In genomic region chr9:99221266-99221622, GRCh38 we compare ENCODE assay signal across 8 cellular contexts. TPM values are rescaled to one million over a fixed set of nuclear protein-coding genes. Genes with fewer than 3 reads are reported as not detected.
DNase-seq lines count a peak whose midpoint lies in the region; ATAC-seq and TF ChIP-seq lines count a peak whose summit lies in the region.

No MANE protein-coding gene starts in this region.

- intact Hi-C loops in activated CD8-positive, alpha-beta T cell treated with anti-CD3 and anti-CD28 coated beads for 36 hours (cut with micrococcal nuclease), result loop anchor here (5.0 kb wide), 1 partner anchor 39 kb away; no protein-coding TSS in a partner anchor

- H3K27me3 Mint-ChIP-seq in activated naive CD4-positive, alpha-beta T cell treated with anti-CD3 and anti-CD28 coated beads, Interleukin-2, amount 50 U/mL, for 24 hours, result no peaks in the 10 kb centered on the region
- H3K27me3 Mint-ChIP-seq in activated CD8-positive, alpha-beta T cell treated with anti-CD3 and anti-CD28 coated beads for 36 hours, result no peaks in the 10 kb centered on the region

- H3K36me3 Mint-ChIP-seq in activated naive CD4-positive, alpha-beta T cell treated with anti-CD3 and anti-CD28 coated beads, Interleukin-2, amount 50 U/mL, for 24 hours, result peaks cover 38% of the 10 kb centered on the region
- peaks cover 59% of the 10 kb centered on the region for H3K36me3 Mint-ChIP-seq in activated CD8-positive, alpha-beta T cell treated with anti-CD3 and anti-CD28 coated beads for 36 hours (ENCODE audit: low read depth)

- no peak for ATAC-seq in activated CD8-positive, alpha-beta T cell treated with anti-CD3 and anti-CD28 coated beads for 36 hours
- ATAC-seq in GM19467 (IDR thresholded peaks at IDR 0.05; ENCODE audit: unreplicated experiment), result no peak

- peak overlapping the region; percentile 93 for H3K4me3 ChIP-seq in iPS-18c (ENCODE audit: insufficient read depth, low read depth, low read length)

- peak overlapping the region; percentile 93 for H3K27ac ChIP-seq in temporal lobe (ENCODE audit: low read depth, low read length)

- DNase-seq in activated naive CD4-positive, alpha-beta T cell (lab: John Stamatoyannopoulos, UW), result no peak
- DNase-seq in activated CD8-positive, alpha-beta T cell treated with anti-CD3 and anti-CD28 coated beads for 36 hours, result no peak
- no peak for DNase-seq in NCI-H2107 treated with DMSO at 0.1 percent for 48 hours (lab: John Stamatoyannopoulos, UW; ENCODE audit: unreplicated experiment)
- DNase-seq in amniotic stem cell (lab: John Stamatoyannopoulos, UW), result no peak

- no peaks in the 10 kb centered on the region for H3K9me3 Mint-ChIP-seq in activated naive CD4-positive, alpha-beta T cell treated with anti-CD3 and anti-CD28 coated beads, Interleukin-2, amount 50 U/mL, for 24 hours
- H3K9me3 Mint-ChIP-seq in activated CD8-positive, alpha-beta T cell treated with anti-CD3 and anti-CD28 coated beads for 36 hours, result no peaks in the 10 kb centered on the region

- TF ChIP-seq CTCF in activated CD8-positive, alpha-beta T cell treated with anti-CD3 and anti-CD28 coated beads for 36 hours (IDR thresholded peaks at IDR 0.05), result no peak

- CTCF ChIA-PET in activated CD8-positive, alpha-beta T cell treated with anti-CD3 and anti-CD28 coated beads for 36 hours (lab: Charles Lee), result interaction anchor here (0.6 to 5.8 kb wide), 5 partner anchors 11 to 58 kb away, joined by 3 to 72 read pairs (median 7); no protein-coding TSS in a partner anchor

- H3K4me3 Mint-ChIP-seq in activated naive CD4-positive, alpha-beta T cell treated with anti-CD3 and anti-CD28 coated beads, Interleukin-2, amount 50 U/mL, for 24 hours, result peak overlapping the region; percentile 99
- H3K4me3 Mint-ChIP-seq in activated CD8-positive, alpha-beta T cell treated with anti-CD3 and anti-CD28 coated beads for 36 hours, result peak overlapping the region; percentile 99

- H3K27ac Mint-ChIP-seq in activated naive CD4-positive, alpha-beta T cell treated with anti-CD3 and anti-CD28 coated beads, Interleukin-2, amount 50 U/mL, for 24 hours, result peak overlapping the region; percentile 90
- H3K27ac Mint-ChIP-seq in activated CD8-positive, alpha-beta T cell treated with anti-CD3 and anti-CD28 coated beads for 36 hours, result peak overlapping the region; percentile 86

- no peaks in the 10 kb centered on the region for H3K9me3 ChIP-seq in iPS-18c (ENCODE audit: control insufficient read depth, insufficient read depth, low read length)

- peaks cover 76% of the 10 kb centered on the region for H3K4me1 Mint-ChIP-seq in activated naive CD4-positive, alpha-beta T cell treated with anti-CD3 and anti-CD28 coated beads, Interleukin-2, amount 50 U/mL, for 24 hours
- H3K4me1 Mint-ChIP-seq in activated CD8-positive, alpha-beta T cell treated with anti-CD3 and anti-CD28 coated beads for 36 hours (ENCODE audit: low read depth), result peaks cover 65% of the 10 kb centered on the region

- POLR2A ChIA-PET in activated CD8-positive, alpha-beta T cell treated with anti-CD3 and anti-CD28 coated beads for 36 hours (lab: Charles Lee), result interaction anchor here (0.6 to 2.2 kb wide), 8 partner anchors 10 to 53 kb away, joined by 3 to 8 read pairs (median 3); no protein-coding TSS in a partner anchor

RNA-seq across cellular contexts. Expression of gene ALG2, which starts 0.5 kb away (rescaled TPM):
- total RNA-seq in activated CD8-positive, alpha-beta T cell treated with anti-CD3 and anti-CD28 coated beads for 36 hours, result 10 to 100 TPM; 24.1 to 27.0 TPM
- 13.3 TPM for total RNA-seq in temporal lobe

RNA-seq across cellular contexts. Expression of gene SEC61B, which starts 0.8 kb away (rescaled TPM):
- total RNA-seq in activated CD8-positive, alpha-beta T cell treated with anti-CD3 and anti-CD28 coated beads for 36 hours, result 100 to 1,000 TPM; 140 to 149 TPM
- 23.1 TPM for total RNA-seq in temporal lobe
